20 cellular contexts compared by ENCODE assay signal in genomic region chr12:106123110-106123509, GRCh38. TPM values are rescaled to one million over a fixed set of nuclear protein-coding genes. Genes with fewer than 3 reads are reported as not detected.
DNase-seq lines count a peak whose midpoint lies in the region; ATAC-seq and TF ChIP-seq lines count a peak whose summit lies in the region.
"Had no signal": no experiment of that assay in that cellular context is flagged by ENCODE, and none has a peak within 500 bp of the region (broad histone marks: within the 10 kb centered on the region; RNA-seq: fewer than 3 reads in every experiment).

No MANE protein-coding gene starts in this region.

- WGBS in right cardiac atrium = 76% methylated on average over 5 of the region's 5 CpGs

- H3K4me3 ChIP-seq in right cardiac atrium (ENCODE audit: low read length) (no peak overlapping the region), gastrocnemius medialis (no peak overlapping the region), BE2C (ENCODE audit: low read depth, low read length) (no peak overlapping the region)
- H3K4me3 ChIP-seq: GM12878, K562 had no signal

- no peaks in the 10 kb centered on the region for H3K36me3 ChIP-seq in gastrocnemius medialis
- H3K36me3 ChIP-seq in BE2C = no peaks in the 10 kb centered on the region

- intact Hi-C loops in Right ventricle myocardium superior (cut with DNase I) = loop anchor here (10.0 kb wide), 1 partner anchor 138 kb away; no protein-coding TSS in a partner anchor
- intact Hi-C loops in left cardiac atrium (cut with DNase I) = no loop called here
- intact Hi-C loops in right cardiac atrium (cut with DNase I) = loop anchor here in 1 of 4 donors (10.0 kb wide), 1 partner anchor 158 kb away; no protein-coding TSS in a partner anchor
- intact Hi-C loops in gastrocnemius medialis (cut with DNase I; ENCODE audit: low total_unique reads) = loop anchor here (1.0 kb wide), 1 partner anchor 9 kb away; no protein-coding TSS in a partner anchor

- no peak for TF ChIP-seq POLR2A in gastrocnemius medialis (IDR thresholded peaks at IDR 0.05)

- in situ Hi-C loops in gastrocnemius medialis (cut with MboI; ENCODE audit: low sequenced_read_pairs in 4 of 4) = no loop called here

- H3K27ac ChIP-seq in right cardiac atrium (ENCODE audit: low read length) = peak overlapping the region; percentile 78
- peak overlapping the region; percentile 84 to 90 (median 86) for H3K27ac ChIP-seq in gastrocnemius medialis

- ATAC-seq in Right ventricle myocardium superior (ENCODE audit: poor library complexity) = peak; percentile 21
- ATAC-seq in left cardiac atrium = no peak
- ATAC-seq in right cardiac atrium = no peak
- ATAC-seq in gastrocnemius medialis = peak; percentile 46 to 56
- no peak for ATAC-seq in GM21619 (IDR thresholded peaks at IDR 0.05; ENCODE audit: unreplicated experiment)
- ATAC-seq: activated CD8-positive, alpha-beta T cell treated with anti-CD3 and anti-CD28 coated beads for 36 hours; activated naive CD4-positive, alpha-beta T cell treated with anti-CD3 and anti-CD28 coated beads, Interleukin-2, amount 50 U/mL, for 72 hours; activated T-cell treated with anti-CD3 and anti-CD28 coated beads, Interleukin-2, amount 50 U/mL, for 4 hours; GM12878; K562; stimulated activated naive CD8-positive, alpha-beta T cell treated with anti-CD3 and anti-CD28 coated beads, Interleukin-15, amount 100 ng/mL, for 72 hours had no signal

- DNase-seq in Right ventricle myocardium superior (no peak), left cardiac atrium (no peak), right cardiac atrium (no peak), gastrocnemius medialis (peak in 1 of 2 donors; percentile 41), NCI-H1417 (lab: John Stamatoyannopoulos, UW) (no peak), BE2C (no peak)
- no peak for DNase-seq in activated naive CD4-positive, alpha-beta T cell treated with Interleukin-2 at 50 U/mL for 16 hours
- DNase-seq: activated CD8-positive, alpha-beta T cell treated with anti-CD3 and anti-CD28 coated beads for 36 hours; activated T-cell treated with anti-CD3 and anti-CD28 coated beads, Interleukin-2, amount 50 U/mL, for 4 hours; C1 segment of cervical spinal cord; DMS 273 treated with DMSO at 0.1 percent for 48 hours; GDM1; MV-4-11; NCI-H510A; SHP77 treated with DMSO at 0.1 percent for 48 hours; stimulated activated naive CD8-positive, alpha-beta T cell treated with anti-CD3 and anti-CD28 coated beads, Interleukin-15, amount 100 ng/mL, for 72 hours had no signal

- no peaks in the 10 kb centered on the region for H3K9me3 ChIP-seq in right cardiac atrium (ENCODE audit: control insufficient read depth, low read length)
- H3K9me3 ChIP-seq in gastrocnemius medialis = no peaks in the 10 kb centered on the region
- H3K9me3 ChIP-seq in BE2C = no peaks in the 10 kb centered on the region

- H3K27me3 ChIP-seq in right cardiac atrium (ENCODE audit: control insufficient read depth, insufficient read depth) (no peaks in the 10 kb centered on the region), gastrocnemius medialis (no peaks in the 10 kb centered on the region), BE2C (no peaks in the 10 kb centered on the region; the same call in none of the 2 replicates)

- peaks cover 47% of the 10 kb centered on the region for H3K4me1 ChIP-seq in right cardiac atrium (ENCODE audit: control insufficient read depth, insufficient read depth, low read length)
- peaks cover 96 to 99% of the 10 kb centered on the region in 2 donors for H3K4me1 ChIP-seq in gastrocnemius medialis
- no peaks in the 10 kb centered on the region for H3K4me1 ChIP-seq in BE2C

- TF ChIP-seq CTCF in gastrocnemius medialis (IDR thresholded peaks at IDR 0.05 in 4 of 5, conservative IDR thresholded peaks at IDR 0.05 in 1 of 5) (no peak), BE2C (IDR thresholded peaks at IDR 0.05; ENCODE audit: low read depth, low read length) (no peak)

RNA-seq across cellular contexts. Expression of gene NUAK1, which starts 15.6 kb away (rescaled TPM):
- total RNA-seq in Right ventricle myocardium superior = 33.6 TPM
- 10 to 100 TPM; 20.4 to 40.1 TPM for total RNA-seq in left cardiac atrium
- 10 to 100 TPM; 20.1 to 30.2 (median 23.7) TPM for total RNA-seq in right cardiac atrium
- polyA plus RNA-seq in right cardiac atrium = 10.0 TPM
- total RNA-seq in gastrocnemius medialis = 10 to 100 TPM; 18.9 to 34.5 (median 29.1) TPM
- 0.94 TPM for polyA plus RNA-seq in BE2C (2012; ENCODE audit: insufficient read depth, insufficient read length, low read depth)
- total RNA-seq: activated CD8-positive, alpha-beta T cell treated with anti-CD3 and anti-CD28 coated beads for 36 hours; activated naive CD4-positive, alpha-beta T cell treated with anti-CD3 and anti-CD28 coated beads, Interleukin-2, amount 50 U/mL, for 72 hours had no signal
- polyA plus RNA-seq: K562 had no signal

Comparison
In these comparisons a context has a peak if more than half of its experiments do, and no peak if none do; other contexts are left out.
1. ATAC-seq: peak in Right ventricle myocardium superior (single experiment) and gastrocnemius medialis (2 of 2); none in left cardiac atrium (0 of 2), right cardiac atrium (0 of 2) and GM21619 (single experiment).
2. intact Hi-C loops: an anchor here in Right ventricle myocardium superior (10.0 kb wide) and gastrocnemius medialis (1.0 kb wide); none called in left cardiac atrium.